In the genomic region with DNA sequence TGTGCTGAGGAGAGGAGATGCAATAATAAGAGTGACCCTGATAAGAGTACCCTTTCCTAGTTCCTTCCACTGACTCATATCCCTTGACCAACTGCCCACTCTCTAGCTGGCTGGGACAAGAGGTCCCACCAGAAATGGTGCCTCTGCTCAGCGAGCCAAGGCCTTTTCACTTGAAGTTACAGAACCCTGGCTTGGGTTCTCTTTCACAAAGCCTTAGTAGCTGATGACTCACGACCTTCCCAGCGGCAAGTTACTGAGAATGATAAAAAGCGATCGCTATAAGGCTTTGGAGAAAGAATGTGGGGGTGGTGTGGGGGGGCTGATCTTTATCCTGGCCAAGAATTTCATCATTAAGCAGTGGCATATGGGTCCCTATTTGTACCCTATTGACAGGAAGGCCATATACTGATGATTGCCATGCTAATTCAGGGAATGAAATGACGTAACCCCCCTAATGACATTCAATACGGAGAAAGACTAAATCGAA, we compare ENCODE assay signal across 17 cellular contexts.
DNase-seq lines count a peak whose midpoint lies in the region; ATAC-seq and TF ChIP-seq lines count a peak whose summit lies in the region.
"Had no signal": no experiment of that assay in that cellular context is flagged by ENCODE, and none has a peak within 500 bp of the region (broad histone marks: within the 10 kb centered on the region; RNA-seq: fewer than 3 reads in every experiment).

No MANE protein-coding gene starts in this region.

- no peaks in the 10 kb centered on the region for H3K9me3 ChIP-seq in MG63
- no peaks in the 10 kb centered on the region for H3K9me3 ChIP-seq in right atrium auricular region
- no peaks in the 10 kb centered on the region for H3K9me3 ChIP-seq in skeletal muscle satellite cell (replicated peaks; ENCODE audit: low read length)
- H3K9me3 ChIP-seq in Caco-2: no peaks in the 10 kb centered on the region
- H3K9me3 ChIP-seq: BE2C, transverse colon had no signal

- H3K4me2 ChIP-seq in skeletal muscle satellite cell (ENCODE audit: low read length): peak overlapping the region; percentile 68

- TF ChIP-seq CTCF in cardiac fibroblast (IDR thresholded peaks at IDR 0.05; ENCODE audit: low read depth, low read length) (no peak), right atrium auricular region (IDR thresholded peaks at IDR 0.05) (no peak), Caco-2 (IDR thresholded peaks at IDR 0.05; ENCODE audit: insufficient read depth in 1 of 2, low read depth in 1 of 2, low read length in 1 of 2, severe bottlenecking in 1 of 2, unreplicated experiment in 1 of 2) (no peak)

- CTCF ChIA-PET in Caco-2 (lab: Charles Lee): no interaction called here

- H3K4me3 ChIP-seq in MG63: no peak overlapping the region
- peak overlapping the region in 1 of 2 donors; percentile 18 for H3K4me3 ChIP-seq in cardiac fibroblast (replicated peaks in 1 of 2; ENCODE audit: low read depth in 2 of 2, low read length in 2 of 2)
- no peak overlapping the region for H3K4me3 ChIP-seq in right atrium auricular region
- peak overlapping the region; percentile 46 for H3K4me3 ChIP-seq in skeletal muscle satellite cell (ENCODE audit: low read length)
- no peak overlapping the region for H3K4me3 ChIP-seq in Caco-2 (ENCODE audit: low read depth, low read length)
- H3K4me3 ChIP-seq: transverse colon had no signal

- H3K36me3 Mint-ChIP-seq in Caco-2 (ENCODE audit: insufficient read depth, unreplicated experiment): no peaks in the 10 kb centered on the region
- H3K36me3 Mint-ChIP-seq: activated naive CD4-positive, alpha-beta T cell treated with anti-CD3 and anti-CD28 coated beads, Interleukin-2, amount 50 U/mL, for 24 hours had no signal

- H3K36me3 ChIP-seq in MG63 (no peaks in the 10 kb centered on the region), right atrium auricular region (no peaks in the 10 kb centered on the region), skeletal muscle satellite cell (ENCODE audit: insufficient read depth, low read length) (no peaks in the 10 kb centered on the region), Caco-2 (ENCODE audit: control insufficient read depth, insufficient read depth, low read length) (no peaks in the 10 kb centered on the region)
- H3K36me3 ChIP-seq: BE2C, transverse colon had no signal

- no peaks in the 10 kb centered on the region for H3K4me1 Mint-ChIP-seq in Caco-2 (ENCODE audit: low read depth, unreplicated experiment)
- H3K4me1 Mint-ChIP-seq: activated naive CD4-positive, alpha-beta T cell treated with anti-CD3 and anti-CD28 coated beads, Interleukin-2, amount 50 U/mL, for 24 hours had no signal

- no peaks in the 10 kb centered on the region for H3K9me3 Mint-ChIP-seq in Caco-2 (ENCODE audit: unreplicated experiment)
- H3K9me3 Mint-ChIP-seq: activated naive CD4-positive, alpha-beta T cell treated with anti-CD3 and anti-CD28 coated beads, Interleukin-2, amount 50 U/mL, for 24 hours; HFFc6 had no signal

- H3K27me3 ChIP-seq in MG63 (no peaks in the 10 kb centered on the region), right atrium auricular region (no peaks in the 10 kb centered on the region), skeletal muscle satellite cell (ENCODE audit: control insufficient read depth, insufficient read depth, low read length) (peaks cover 5% of the 10 kb centered on the region), Caco-2 (replicated peaks; ENCODE audit: control insufficient read depth, insufficient read depth, low read length) (no peaks in the 10 kb centered on the region)
- H3K27me3 ChIP-seq: BE2C, transverse colon had no signal

- H3K4me1 ChIP-seq in right atrium auricular region: peaks cover 0 to 22% of the 10 kb centered on the region in 2 donors
- peaks cover 41% of the 10 kb centered on the region for H3K4me1 ChIP-seq in skeletal muscle satellite cell (ENCODE audit: control insufficient read depth, insufficient read depth, low read length)
- H3K4me1 ChIP-seq in Caco-2: no peaks in the 10 kb centered on the region

- no peak overlapping the region for H3K27ac Mint-ChIP-seq in Caco-2 (ENCODE audit: unreplicated experiment)
- H3K27ac Mint-ChIP-seq: activated naive CD4-positive, alpha-beta T cell treated with anti-CD3 and anti-CD28 coated beads, Interleukin-2, amount 50 U/mL, for 24 hours; HFFc6 had no signal

- H3K27me3 Mint-ChIP-seq in Caco-2 (ENCODE audit: insufficient read depth, unreplicated experiment): peaks cover 12% of the 10 kb centered on the region

- intact Hi-C loops in Caco-2 (cut with micrococcal nuclease; ENCODE audit: unreplicated experiment): no loop called here

- no peak overlapping the region for H3K9ac ChIP-seq in skeletal muscle satellite cell (ENCODE audit: low read depth, low read length)

- POLR2A ChIA-PET in Caco-2 (lab: Charles Lee): no interaction called here

- H3K4me3 Mint-ChIP-seq in Caco-2 (ENCODE audit: unreplicated experiment): no peak overlapping the region
- H3K4me3 Mint-ChIP-seq: activated naive CD4-positive, alpha-beta T cell treated with anti-CD3 and anti-CD28 coated beads, Interleukin-2, amount 50 U/mL, for 24 hours; HFFc6 had no signal

- H3K27ac ChIP-seq in right atrium auricular region: peak overlapping the region; percentile 63 to 67
- H3K27ac ChIP-seq: transverse colon had no signal

- DNase-seq in MG63 (peak; percentile 70), cardiac fibroblast (ENCODE audit: low read depth in 2 of 2) (peak; percentile 75 to 91), right atrium auricular region (ENCODE audit: low spot score) (peak; percentile 91), NAMALWA (ENCODE audit: low spot score) (no peak), NCI-H2196 (lab: John Stamatoyannopoulos, UW; ENCODE audit: unreplicated experiment) (no peak), Caco-2 (no peak)
- DNase-seq: activated CD8-positive, alpha-beta memory T cell treated with anti-CD3 and anti-CD28 coated beads, Interleukin-2, amount 50 U/mL, for 4 hours; BE2C; cortex of kidney; DMS53; HFFc6; NCI-H1105; transverse colon had no signal

- no peak for ATAC-seq in HG03469 (IDR thresholded peaks at IDR 0.05; ENCODE audit: unreplicated experiment)
- ATAC-seq: esophagus mucosa had no signal

- no TSS peak for BruUV-seq in Caco-2 (replicated peaks; lab: Mats Ljungman, UMichigan)

Comparison
In these comparisons a context has a peak if more than half of its experiments do, and no peak if none do; other contexts are left out.
1. DNase-seq: peak in MG63 (single experiment), cardiac fibroblast (2 of 2) and right atrium auricular region (single experiment); none in NAMALWA (single experiment), NCI-H2196 (single experiment) and Caco-2 (0 of 2).